Comparison of ENCODE assay signal across 26 cellular contexts in the genomic region with DNA sequence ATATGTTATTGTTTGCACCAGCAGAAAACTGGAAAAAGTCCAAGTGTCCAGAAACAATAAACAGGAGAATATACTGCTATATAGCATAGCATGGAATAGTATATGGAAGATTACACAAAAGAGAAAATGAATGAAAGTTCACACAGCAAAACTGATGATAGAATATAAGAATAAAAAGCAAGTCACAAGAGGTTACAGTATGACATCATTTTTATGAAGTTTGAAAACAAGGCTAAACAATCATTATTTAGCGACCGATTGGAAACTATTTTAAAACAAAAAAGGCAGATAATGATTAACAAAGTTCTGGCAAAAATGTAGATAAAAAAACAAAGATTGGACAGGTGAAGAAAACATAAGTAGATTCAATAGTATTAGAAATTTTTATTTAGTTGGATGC. TPM values are rescaled to one million over a fixed set of nuclear protein-coding genes. Genes with fewer than 3 reads are reported as not detected.
"Had no signal": no experiment of that assay in that cellular context is flagged by ENCODE, and none has a peak within 500 bp of the region (broad histone marks: within the 10 kb centered on the region; RNA-seq: fewer than 3 reads in every experiment).

No MANE protein-coding gene starts in this region.

- H3K4me1 ChIP-seq: gastroesophageal sphincter, left lung, parathyroid adenoma, prostate gland, right atrium auricular region, sigmoid colon, spleen, tibial nerve, upper lobe of left lung had no signal

- H3K9me3 ChIP-seq: gastroesophageal sphincter, heart left ventricle, left lung, prostate gland, right atrium auricular region, sigmoid colon, spleen, thoracic aorta, tibial nerve, upper lobe of left lung had no signal

- H3K27ac Mint-ChIP-seq: effector memory CD8-positive, alpha-beta T cell; naive thymus-derived CD4-positive, alpha-beta T cell; nephron progenitor cell; stimulated activated memory B cell treated with anti-CD40 and anti-IgM and Interleukin-4, amounts not matched to agents 10 μg/mL and 1 μg/mL and 100 μg/mL, for 72 hours had no signal

- ATAC-seq: effector memory CD8-positive, alpha-beta T cell; gastroesophageal sphincter; heart left ventricle; left cardiac atrium; left lung; naive thymus-derived CD4-positive, alpha-beta T cell; stimulated activated memory B cell treated with anti-CD40 and anti-IgM and Interleukin-4, amounts not matched to agents 10 μg/mL and 1 μg/mL and 100 μg/mL, for 72 hours; stimulated activated naive CD8-positive, alpha-beta T cell treated with anti-CD3 and anti-CD28 coated beads, Interleukin-15, Interleukin-2, amounts not matched to agents 100 U/mL and 50 U/mL, for 24 hours had no signal

- H3K27me3 ChIP-seq: gastroesophageal sphincter, heart left ventricle, hepatocyte, left lung, right atrium auricular region, sigmoid colon, spleen, tibial nerve, upper lobe of left lung had no signal

- H3K9ac ChIP-seq: parathyroid adenoma had no signal

- DNase-seq: cerebellar nuclear complex; cortex of kidney; effector memory CD8-positive, alpha-beta T cell; heart left ventricle; left cardiac atrium; left lung; mesendoderm; midbrain; naive thymus-derived CD4-positive, alpha-beta T cell; nephron progenitor cell; occipital lobe; sigmoid colon; spleen; stimulated activated CD4-positive, alpha-beta T cell treated with anti-CD3 and anti-CD28 coated beads, Interleukin-4, amount 100 ng/mL, for 4 hours; stimulated activated naive CD8-positive, alpha-beta T cell treated with anti-CD3 and anti-CD28 coated beads, Interleukin-15, Interleukin-2, amounts not matched to agents 100 U/mL and 50 U/mL, for 24 hours; substantia nigra; upper lobe of left lung had no signal

- H3K4me2 ChIP-seq: hepatocyte had no signal

- FAIRE-seq: urothelium cell line had no signal

- H3K79me2 ChIP-seq: parathyroid adenoma had no signal

- H3K4me3 ChIP-seq: gastroesophageal sphincter, heart left ventricle, hepatocyte, left lung, prostate gland, right atrium auricular region, sigmoid colon, spleen, thoracic aorta, tibial nerve, upper lobe of left lung had no signal

- H3K4me1 Mint-ChIP-seq: nephron progenitor cell; stimulated activated memory B cell treated with anti-CD40 and anti-IgM and Interleukin-4, amounts not matched to agents 10 μg/mL and 1 μg/mL and 100 μg/mL, for 72 hours had no signal

- H3K9me3 Mint-ChIP-seq: nephron progenitor cell had no signal

- H3K36me3 Mint-ChIP-seq: naive thymus-derived CD4-positive, alpha-beta T cell; stimulated activated memory B cell treated with anti-CD40 and anti-IgM and Interleukin-4, amounts not matched to agents 10 μg/mL and 1 μg/mL and 100 μg/mL, for 72 hours had no signal

- H3K36me3 ChIP-seq: gastroesophageal sphincter, heart left ventricle, left lung, prostate gland, right atrium auricular region, sigmoid colon, spleen, thoracic aorta, tibial nerve, upper lobe of left lung had no signal

- H2AFZ ChIP-seq: hepatocyte, parathyroid adenoma had no signal

- H3K27me3 Mint-ChIP-seq: effector memory CD8-positive, alpha-beta T cell; naive thymus-derived CD4-positive, alpha-beta T cell; stimulated activated memory B cell treated with anti-CD40 and anti-IgM and Interleukin-4, amounts not matched to agents 10 μg/mL and 1 μg/mL and 100 μg/mL, for 72 hours had no signal

- H3K4me3 Mint-ChIP-seq: effector memory CD8-positive, alpha-beta T cell; naive thymus-derived CD4-positive, alpha-beta T cell; nephron progenitor cell; stimulated activated memory B cell treated with anti-CD40 and anti-IgM and Interleukin-4, amounts not matched to agents 10 μg/mL and 1 μg/mL and 100 μg/mL, for 72 hours had no signal

- H3K27ac ChIP-seq: gastroesophageal sphincter, heart left ventricle, hepatocyte, left lung, parathyroid adenoma, prostate gland, right atrium auricular region, sigmoid colon, spleen, thoracic aorta, tibial nerve, upper lobe of left lung had no signal

RNA-seq across cellular contexts. Expression of a gene that starts 47.1 kb away (rescaled TPM):
- polyA plus RNA-seq: naive thymus-derived CD4-positive, alpha-beta T cell had no signal
